Comparison of ENCODE assay signal across 1 cellular context in the genomic region with DNA sequence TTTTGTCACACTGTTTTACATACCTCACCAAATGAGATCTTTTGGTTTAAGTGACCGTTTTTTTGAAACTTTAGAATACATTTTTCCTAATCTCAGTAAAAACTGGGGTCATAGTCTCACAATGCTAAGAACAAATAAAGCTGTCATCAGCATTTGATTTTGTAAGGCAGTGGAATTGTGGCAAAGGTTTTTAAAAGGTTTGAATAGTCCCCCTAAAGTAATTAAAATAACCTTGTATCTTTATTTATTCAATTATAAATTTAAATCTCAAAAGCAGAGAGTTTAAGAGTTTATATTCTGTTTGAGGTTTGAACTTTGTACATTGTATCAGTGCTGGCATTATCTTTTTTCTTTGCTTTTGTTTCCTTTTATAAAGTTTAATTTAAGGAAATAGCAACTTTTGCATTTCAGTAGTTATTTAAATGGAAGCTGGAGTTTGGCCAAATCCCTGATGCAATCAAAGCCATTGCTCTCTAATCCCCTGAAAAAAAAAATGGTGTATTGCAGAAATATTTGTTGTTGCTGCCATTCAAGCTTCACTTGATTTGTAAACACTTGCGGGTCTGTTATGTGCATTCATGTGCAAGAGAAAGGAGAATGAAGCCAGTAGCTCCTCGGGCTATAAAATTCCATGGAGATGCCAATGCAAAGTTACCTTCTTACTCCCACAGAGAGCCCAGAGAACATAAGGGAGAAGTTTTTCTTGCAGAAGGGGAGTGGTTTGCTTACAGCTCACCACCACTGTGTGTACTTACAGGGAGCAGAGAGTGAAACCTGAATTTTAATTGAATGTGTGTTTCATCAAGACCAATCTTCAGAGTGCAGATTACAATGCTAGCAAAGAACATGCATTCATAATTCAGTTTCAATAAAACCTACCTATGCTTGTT.
TF ChIP-seq lines count a peak whose summit lies in the region.

No MANE protein-coding gene starts in this region.

TF ChIP-seq in H1, 55 proteins besides CTCF, POLR2A, EP300 and RAD21:
- TF ChIP-seq, protein P1, sequence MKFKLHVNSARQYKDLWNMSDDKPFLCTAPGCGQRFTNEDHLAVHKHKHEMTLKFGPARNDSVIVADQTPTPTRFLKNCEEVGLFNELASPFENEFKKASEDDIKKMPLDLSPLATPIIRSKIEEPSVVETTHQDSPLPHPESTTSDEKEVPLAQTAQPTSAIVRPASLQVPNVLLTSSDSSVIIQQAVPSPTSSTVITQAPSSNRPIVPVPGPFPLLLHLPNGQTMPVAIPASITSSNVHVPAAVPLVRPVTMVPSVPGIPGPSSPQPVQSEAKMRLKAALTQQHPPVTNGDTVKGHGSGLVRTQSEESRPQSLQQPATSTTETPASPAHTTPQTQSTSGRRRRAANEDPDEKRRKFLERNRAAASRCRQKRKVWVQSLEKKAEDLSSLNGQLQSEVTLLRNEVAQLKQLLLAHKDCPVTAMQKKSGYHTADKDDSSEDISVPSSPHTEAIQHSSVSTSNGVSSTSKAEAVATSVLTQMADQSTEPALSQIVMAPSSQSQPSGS (IDR thresholded peaks at IDR 0.05; ENCODE audit: low read length) = no peak
- no peak for TF ChIP-seq JUND (IDR thresholded peaks at IDR 0.05; ENCODE audit: low read length)
- peak in 1 of 2 experiments; percentile 84; a peak in 1 of 4 replicates for TF ChIP-seq HDAC2 (IDR thresholded peaks at IDR 0.05; ENCODE audit: borderline replicate concordance in 1 of 2, low read depth in 2 of 2, low read length in 2 of 2)
- TF ChIP-seq GTF2F1 (IDR thresholded peaks at IDR 0.05; ENCODE audit: borderline replicate concordance, low read depth, low read length) = no peak
- TF ChIP-seq SIX5 (IDR thresholded peaks at IDR 0.05; ENCODE audit: low read depth, low read length) = no peak
- peak; percentile 91 for TF ChIP-seq TEAD4 (IDR thresholded peaks at IDR 0.05; ENCODE audit: low read depth, low read length)
- no peak; the same call in 1 of the 2 replicates for TF ChIP-seq MAFK (IDR thresholded peaks at IDR 0.05; ENCODE audit: low read depth, low read length)
- no peak for TF ChIP-seq CREB1 (IDR thresholded peaks at IDR 0.05)
- peak; percentile 43; the same call in 1 of the 2 replicates for TF ChIP-seq CEBPB (IDR thresholded peaks at IDR 0.05; ENCODE audit: low read depth, low read length)
- no peak for TF ChIP-seq EZH2 (IDR thresholded peaks at IDR 0.05; ENCODE audit: low read depth, low read length, severe bottlenecking)
- TF ChIP-seq ZNF274 (IDR thresholded peaks at IDR 0.05; ENCODE audit: borderline replicate concordance, extremely low read depth, low read length) = no peak
- TF ChIP-seq, protein P2, sequence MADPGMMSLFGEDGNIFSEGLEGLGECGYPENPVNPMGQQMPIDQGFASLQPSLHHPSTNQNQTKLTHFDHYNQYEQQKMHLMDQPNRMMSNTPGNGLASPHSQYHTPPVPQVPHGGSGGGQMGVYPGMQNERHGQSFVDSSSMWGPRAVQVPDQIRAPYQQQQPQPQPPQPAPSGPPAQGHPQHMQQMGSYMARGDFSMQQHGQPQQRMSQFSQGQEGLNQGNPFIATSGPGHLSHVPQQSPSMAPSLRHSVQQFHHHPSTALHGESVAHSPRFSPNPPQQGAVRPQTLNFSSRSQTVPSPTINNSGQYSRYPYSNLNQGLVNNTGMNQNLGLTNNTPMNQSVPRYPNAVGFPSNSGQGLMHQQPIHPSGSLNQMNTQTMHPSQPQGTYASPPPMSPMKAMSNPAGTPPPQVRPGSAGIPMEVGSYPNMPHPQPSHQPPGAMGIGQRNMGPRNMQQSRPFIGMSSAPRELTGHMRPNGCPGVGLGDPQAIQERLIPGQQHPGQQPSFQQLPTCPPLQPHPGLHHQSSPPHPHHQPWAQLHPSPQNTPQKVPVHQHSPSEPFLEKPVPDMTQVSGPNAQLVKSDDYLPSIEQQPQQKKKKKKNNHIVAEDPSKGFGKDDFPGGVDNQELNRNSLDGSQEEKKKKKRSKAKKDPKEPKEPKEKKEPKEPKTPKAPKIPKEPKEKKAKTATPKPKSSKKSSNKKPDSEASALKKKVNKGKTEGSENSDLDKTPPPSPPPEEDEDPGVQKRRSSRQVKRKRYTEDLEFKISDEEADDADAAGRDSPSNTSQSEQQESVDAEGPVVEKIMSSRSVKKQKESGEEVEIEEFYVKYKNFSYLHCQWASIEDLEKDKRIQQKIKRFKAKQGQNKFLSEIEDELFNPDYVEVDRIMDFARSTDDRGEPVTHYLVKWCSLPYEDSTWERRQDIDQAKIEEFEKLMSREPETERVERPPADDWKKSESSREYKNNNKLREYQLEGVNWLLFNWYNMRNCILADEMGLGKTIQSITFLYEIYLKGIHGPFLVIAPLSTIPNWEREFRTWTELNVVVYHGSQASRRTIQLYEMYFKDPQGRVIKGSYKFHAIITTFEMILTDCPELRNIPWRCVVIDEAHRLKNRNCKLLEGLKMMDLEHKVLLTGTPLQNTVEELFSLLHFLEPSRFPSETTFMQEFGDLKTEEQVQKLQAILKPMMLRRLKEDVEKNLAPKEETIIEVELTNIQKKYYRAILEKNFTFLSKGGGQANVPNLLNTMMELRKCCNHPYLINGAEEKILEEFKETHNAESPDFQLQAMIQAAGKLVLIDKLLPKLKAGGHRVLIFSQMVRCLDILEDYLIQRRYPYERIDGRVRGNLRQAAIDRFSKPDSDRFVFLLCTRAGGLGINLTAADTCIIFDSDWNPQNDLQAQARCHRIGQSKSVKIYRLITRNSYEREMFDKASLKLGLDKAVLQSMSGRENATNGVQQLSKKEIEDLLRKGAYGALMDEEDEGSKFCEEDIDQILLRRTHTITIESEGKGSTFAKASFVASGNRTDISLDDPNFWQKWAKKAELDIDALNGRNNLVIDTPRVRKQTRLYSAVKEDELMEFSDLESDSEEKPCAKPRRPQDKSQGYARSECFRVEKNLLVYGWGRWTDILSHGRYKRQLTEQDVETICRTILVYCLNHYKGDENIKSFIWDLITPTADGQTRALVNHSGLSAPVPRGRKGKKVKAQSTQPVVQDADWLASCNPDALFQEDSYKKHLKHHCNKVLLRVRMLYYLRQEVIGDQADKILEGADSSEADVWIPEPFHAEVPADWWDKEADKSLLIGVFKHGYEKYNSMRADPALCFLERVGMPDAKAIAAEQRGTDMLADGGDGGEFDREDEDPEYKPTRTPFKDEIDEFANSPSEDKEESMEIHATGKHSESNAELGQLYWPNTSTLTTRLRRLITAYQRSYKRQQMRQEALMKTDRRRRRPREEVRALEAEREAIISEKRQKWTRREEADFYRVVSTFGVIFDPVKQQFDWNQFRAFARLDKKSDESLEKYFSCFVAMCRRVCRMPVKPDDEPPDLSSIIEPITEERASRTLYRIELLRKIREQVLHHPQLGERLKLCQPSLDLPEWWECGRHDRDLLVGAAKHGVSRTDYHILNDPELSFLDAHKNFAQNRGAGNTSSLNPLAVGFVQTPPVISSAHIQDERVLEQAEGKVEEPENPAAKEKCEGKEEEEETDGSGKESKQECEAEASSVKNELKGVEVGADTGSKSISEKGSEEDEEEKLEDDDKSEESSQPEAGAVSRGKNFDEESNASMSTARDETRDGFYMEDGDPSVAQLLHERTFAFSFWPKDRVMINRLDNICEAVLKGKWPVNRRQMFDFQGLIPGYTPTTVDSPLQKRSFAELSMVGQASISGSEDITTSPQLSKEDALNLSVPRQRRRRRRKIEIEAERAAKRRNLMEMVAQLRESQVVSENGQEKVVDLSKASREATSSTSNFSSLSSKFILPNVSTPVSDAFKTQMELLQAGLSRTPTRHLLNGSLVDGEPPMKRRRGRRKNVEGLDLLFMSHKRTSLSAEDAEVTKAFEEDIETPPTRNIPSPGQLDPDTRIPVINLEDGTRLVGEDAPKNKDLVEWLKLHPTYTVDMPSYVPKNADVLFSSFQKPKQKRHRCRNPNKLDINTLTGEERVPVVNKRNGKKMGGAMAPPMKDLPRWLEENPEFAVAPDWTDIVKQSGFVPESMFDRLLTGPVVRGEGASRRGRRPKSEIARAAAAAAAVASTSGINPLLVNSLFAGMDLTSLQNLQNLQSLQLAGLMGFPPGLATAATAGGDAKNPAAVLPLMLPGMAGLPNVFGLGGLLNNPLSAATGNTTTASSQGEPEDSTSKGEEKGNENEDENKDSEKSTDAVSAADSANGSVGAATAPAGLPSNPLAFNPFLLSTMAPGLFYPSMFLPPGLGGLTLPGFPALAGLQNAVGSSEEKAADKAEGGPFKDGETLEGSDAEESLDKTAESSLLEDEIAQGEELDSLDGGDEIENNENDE (IDR thresholded peaks at IDR 0.05; ENCODE audit: insufficient replicate concordance, low read length) = peak; percentile 94
- no peak for TF ChIP-seq KDM5A (IDR thresholded peaks at IDR 0.05; ENCODE audit: low read length)
- TF ChIP-seq KDM4A (IDR thresholded peaks at IDR 0.05; ENCODE audit: low read depth, low read length, severe bottlenecking) = no peak
- no peak for TF ChIP-seq CHD1 (IDR thresholded peaks at IDR 0.05; ENCODE audit: low read depth, low read length)
- no peak for TF ChIP-seq SP2 (IDR thresholded peaks at IDR 0.05; ENCODE audit: low read length)
- TF ChIP-seq SP1 (IDR thresholded peaks at IDR 0.05; ENCODE audit: low read depth, low read length) = 0 out of 2 replicates have a peak, but pooled peaks have one; percentile 43
- TF ChIP-seq CTBP2 (IDR thresholded peaks at IDR 0.05; ENCODE audit: borderline replicate concordance, insufficient read depth, insufficient read length, low read length) = no peak
- no peak for TF ChIP-seq SRF (IDR thresholded peaks at IDR 0.05; ENCODE audit: low read depth, low read length)
- TF ChIP-seq CBX8 (IDR thresholded peaks at IDR 0.05; ENCODE audit: borderline replicate concordance, low read depth, low read length) = no peak
- TF ChIP-seq SP4 (IDR thresholded peaks at IDR 0.05; ENCODE audit: low read length) = no peak
- TF ChIP-seq HDAC6 (IDR thresholded peaks at IDR 0.05; ENCODE audit: low read depth, low read length) = no peak
TF ChIP-seq in H1: peak in this region for 5.
